18 cellular contexts compared by ENCODE assay signal in genomic region chr1:234889643-234890042, GRCh38.
"Had no signal": no experiment of that assay in that cellular context is flagged by ENCODE, and none has a peak within 500 bp of the region (broad histone marks: within the 10 kb centered on the region; RNA-seq: fewer than 3 reads in every experiment).

No MANE protein-coding gene starts in this region.

- H3K9me3 ChIP-seq: lower lobe of right lung, thyroid gland had no signal

- ATAC-seq: activated CD4-positive, CD25-positive, alpha-beta regulatory T cell treated with anti-CD3 and anti-CD28 coated beads, Interleukin-2, amount 50 U/mL, for 24 hours; foreskin keratinocyte; lower lobe of right lung had no signal

- H3K27ac ChIP-seq: foreskin keratinocyte, lower lobe of right lung, thyroid gland had no signal

- FAIRE-seq: colon had no signal

- H3K4me1 Mint-ChIP-seq: endodermal cell had no signal

- H3K4me3 ChIP-seq: hepatocyte, lower lobe of right lung, thyroid gland had no signal

- H3K36me3 Mint-ChIP-seq: activated naive CD4-positive, alpha-beta T cell treated with anti-CD3 and anti-CD28 coated beads, Interleukin-2, amount 50 U/mL, for 24 hours had no signal

- H3K27me3 Mint-ChIP-seq: activated naive CD4-positive, alpha-beta T cell treated with anti-CD3 and anti-CD28 coated beads, Interleukin-2, amount 50 U/mL, for 24 hours had no signal

- H3K27ac Mint-ChIP-seq: activated naive CD4-positive, alpha-beta T cell treated with anti-CD3 and anti-CD28 coated beads, Interleukin-2, amount 50 U/mL, for 24 hours; endodermal cell had no signal

- H3K4me3 Mint-ChIP-seq: activated naive CD4-positive, alpha-beta T cell treated with anti-CD3 and anti-CD28 coated beads, Interleukin-2, amount 50 U/mL, for 24 hours; endodermal cell; nephron had no signal

- H3K36me3 ChIP-seq: lower lobe of right lung, thyroid gland had no signal

- H3K27me3 ChIP-seq: foreskin keratinocyte, hepatocyte, thyroid gland had no signal

- DNase-seq: activated CD8-positive, alpha-beta memory T cell treated with anti-CD3 and anti-CD28 coated beads for 24 hours; activated CD8-positive, alpha-beta memory T cell treated with anti-CD3 and anti-CD28 coated beads, Interleukin-2, amount 50 U/mL, for 48 hours; activated effector memory CD4-positive, alpha-beta T cell treated with anti-CD3 and anti-CD28 coated beads, Interleukin-2, amount 50 U/mL, for 16 hours; activated T-cell treated with anti-CD3 and anti-CD28 coated beads, Interleukin-2, amount 50 U/mL, for 48 hours; endodermal cell; left cardiac atrium; lower lobe of right lung; nucleus accumbens; stimulated activated CD4-positive, alpha-beta T cell treated with anti-CD3 and anti-CD28 coated beads, Interleukin-12 subunit alpha, Interleukin-12 subunit beta, amount 100 ng/mL, for 4 hours; stimulated activated CD4-positive, alpha-beta T cell treated with anti-CD3 and anti-CD28 coated beads, Interleukin-2, amount 100 ng/mL, for 24 hours; stimulated activated naive CD4-positive, alpha-beta T cell treated with Interleukin-2 at 50 U/mL for 16 hours; thyroid gland had no signal

- H3K9me3 Mint-ChIP-seq: activated naive CD4-positive, alpha-beta T cell treated with anti-CD3 and anti-CD28 coated beads, Interleukin-2, amount 50 U/mL, for 24 hours; endodermal cell; nephron had no signal
